ENCODE assay signal across 14 cellular contexts in the genomic region with DNA sequence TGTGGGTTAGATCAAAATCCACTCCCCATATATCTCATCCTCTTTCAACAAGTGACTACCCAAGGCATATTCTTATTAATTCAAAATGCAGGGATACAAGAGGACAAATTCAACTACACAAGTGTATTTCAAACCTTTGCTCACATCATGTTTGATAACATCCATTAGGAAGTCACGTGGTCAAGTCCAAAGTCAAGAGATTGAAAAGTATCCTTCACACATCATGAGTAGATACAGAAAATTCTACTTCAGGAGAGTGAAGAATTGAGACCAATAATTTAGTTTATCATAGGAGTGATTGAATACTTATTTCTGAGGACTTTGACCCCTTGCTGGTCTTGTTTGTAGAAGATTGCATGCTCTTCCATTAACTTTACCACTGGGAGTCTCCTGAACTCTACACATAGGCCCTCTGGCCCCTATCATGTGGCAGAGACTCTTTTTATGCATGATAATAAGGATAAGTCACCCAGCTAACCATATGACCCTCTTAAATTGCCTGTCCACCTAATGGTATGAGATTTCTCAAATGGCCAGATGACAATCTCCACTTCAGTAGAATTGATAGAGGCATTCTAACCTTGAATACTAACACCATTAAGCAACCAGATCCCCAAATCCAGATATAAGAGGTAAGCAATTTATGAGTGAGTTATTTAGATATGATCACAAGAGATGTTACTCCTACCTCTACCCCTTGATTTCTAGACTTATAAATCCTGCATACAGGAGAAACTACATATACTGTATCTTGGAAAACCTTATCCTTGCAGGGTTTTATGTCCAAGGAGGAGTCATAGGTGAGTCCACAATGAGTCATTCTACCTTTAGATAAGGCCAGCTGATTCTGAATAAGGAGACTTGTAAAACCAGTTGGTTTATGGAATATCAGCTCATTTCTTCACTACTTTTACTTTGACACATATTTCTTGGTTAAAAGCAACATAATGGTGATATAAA. TPM values are rescaled to one million over a fixed set of nuclear protein-coding genes. Genes with fewer than 3 reads are reported as not detected.
"Had no signal": no experiment of that assay in that cellular context is flagged by ENCODE, and none has a peak within 500 bp of the region (broad histone marks: within the 10 kb centered on the region; RNA-seq: fewer than 3 reads in every experiment).

No MANE protein-coding gene starts in this region.

- FAIRE-seq: islet of Langerhans had no signal

- ATAC-seq: activated naive CD8-positive, alpha-beta T cell treated with anti-CD3 and anti-CD28 coated beads, Interleukin-2, amount 50 U/mL, for 24 hours; natural killer cell had no signal

- H3K4me3 ChIP-seq: ascending aorta, dorsolateral prefrontal cortex, left ventricle myocardium inferior, right atrium auricular region, skin epidermis, suprapubic skin had no signal

- H3K36me3 ChIP-seq: ascending aorta, left ventricle myocardium inferior, right atrium auricular region, suprapubic skin had no signal

- H3K27me3 ChIP-seq: ascending aorta, dorsolateral prefrontal cortex, right atrium auricular region, suprapubic skin had no signal

- DNase-seq: activated CD4-positive, CD25-positive, alpha-beta regulatory T cell; activated naive CD4-positive, alpha-beta T cell treated with Interleukin-2 at 50 U/mL for 16 hours; activated naive CD8-positive, alpha-beta T cell treated with anti-CD3 and anti-CD28 coated beads, Interleukin-2, amount 50 U/mL, for 24 hours; activated T-cell treated with anti-CD3 and anti-CD28 coated beads for 4 hours; dorsolateral prefrontal cortex; endodermal cell; erythroblast; left ventricle myocardium inferior; natural killer cell had no signal

- H3K27ac ChIP-seq: ascending aorta, dorsolateral prefrontal cortex, left ventricle myocardium inferior, right atrium auricular region, suprapubic skin had no signal

- H3K4me1 ChIP-seq: ascending aorta, suprapubic skin had no signal

- H3K9me3 ChIP-seq: ascending aorta, left ventricle myocardium inferior, right atrium auricular region, suprapubic skin had no signal

RNA-seq across cellular contexts. Expression of gene SLC46A2, which starts 26.6 kb away (rescaled TPM):
- total RNA-seq: ascending aorta, endodermal cell, left ventricle myocardium inferior had no signal
